ENCODE assay signal across 19 cellular contexts in the genomic region with DNA sequence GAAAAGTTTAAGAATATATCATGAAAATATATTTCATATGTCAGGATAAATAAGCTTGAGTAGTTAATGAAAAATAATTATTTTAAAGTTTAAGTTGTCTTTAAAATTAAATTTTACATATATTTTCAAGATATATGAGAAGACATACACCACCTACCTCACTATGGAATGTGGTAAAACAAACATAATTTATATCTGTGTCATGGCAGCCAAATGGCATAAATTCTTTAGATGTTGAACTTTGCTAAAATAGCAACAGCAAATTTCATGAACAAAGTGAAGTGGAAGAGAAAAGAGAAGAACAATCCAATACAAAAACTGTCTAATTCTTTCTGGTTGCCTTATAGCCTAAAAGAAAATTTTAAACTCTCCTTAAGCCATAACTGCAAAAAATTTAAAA. TPM values are rescaled to one million over a fixed set of nuclear protein-coding genes. Genes with fewer than 3 reads are reported as not detected.
A peak's percentile ranks its signal among the peaks of the same experiment; 100 is the strongest.
DNase-seq lines count a peak whose midpoint lies in the region; ATAC-seq and TF ChIP-seq lines count a peak whose summit lies in the region.
"Had no signal": no experiment of that assay in that cellular context is flagged by ENCODE, and none has a peak within 500 bp of the region (broad histone marks: within the 10 kb centered on the region; RNA-seq: fewer than 3 reads in every experiment).

No MANE protein-coding gene starts in this region.

- H3K27ac Mint-ChIP-seq in osteocyte (ENCODE audit: unreplicated experiment) = peak overlapping the region; percentile 63
- H3K27ac Mint-ChIP-seq: CD4-positive, alpha-beta memory T cell had no signal

- peaks cover 25% of the 10 kb centered on the region for H3K4me1 Mint-ChIP-seq in osteocyte (ENCODE audit: unreplicated experiment)
- H3K4me1 Mint-ChIP-seq: CD4-positive, alpha-beta memory T cell had no signal

- no peak for TF ChIP-seq CTCF in PC-3 (conservative IDR thresholded peaks at IDR 0.05; ENCODE audit: low read depth, low read length)
- TF ChIP-seq CTCF in choroid plexus epithelial cell (conservative IDR thresholded peaks at IDR 0.05; ENCODE audit: low read depth, low read length) = no peak
- TF ChIP-seq CTCF in osteocyte (IDR thresholded peaks at IDR 0.05) = no peak
- no peak for TF ChIP-seq CTCF in thyroid gland (IDR thresholded peaks at IDR 0.05)

- peak overlapping the region; percentile 53 for H3K4me2 ChIP-seq in PC-3 (ENCODE audit: low read length)
- H3K4me2 ChIP-seq: BLaER1 treated with 17β-estradiol and CSF1 and Interleukin-3, amounts not matched to agents 10 nM and 100 nM had no signal

- peaks cover 4% of the 10 kb centered on the region for H3K36me3 Mint-ChIP-seq in osteocyte (ENCODE audit: unreplicated experiment)
- H3K36me3 Mint-ChIP-seq: CD4-positive, alpha-beta memory T cell had no signal

- H3K27me3 ChIP-seq in PC-3 (ENCODE audit: low read length) (no peaks in the 10 kb centered on the region), thyroid gland (no peaks in the 10 kb centered on the region)
- H3K27me3 ChIP-seq: BLaER1 treated with 17β-estradiol and CSF1 and Interleukin-3, amounts not matched to agents 10 nM and 100 nM; SJSA1 had no signal

- no peak overlapping the region for H3K9ac ChIP-seq in PC-3 (ENCODE audit: low read length)
- H3K9ac ChIP-seq: BLaER1 treated with 17β-estradiol and CSF1 and Interleukin-3, amounts not matched to agents 10 nM and 100 nM had no signal

- DNase-seq in ELR (ENCODE audit: low read depth) = peak; percentile 23
- DNase-seq in PC-3 = peak; percentile 46
- DNase-seq in choroid plexus epithelial cell (ENCODE audit: low read depth) = peak; percentile 21
- DNase-seq in osteocyte (ENCODE audit: extremely low spot score, unreplicated experiment) = no peak
- no peak for DNase-seq in stimulated activated CD4-positive, alpha-beta T cell treated with anti-CD3 and anti-CD28 coated beads, Interleukin-12 subunit alpha, Interleukin-12 subunit beta, amount 100 ng/mL, for 4 hours
- DNase-seq in thyroid gland = no peak
- no peak for DNase-seq in DMS53 (lab: John Stamatoyannopoulos, UW)
- no peak for DNase-seq in NCI-H1694 (lab: John Stamatoyannopoulos, UW)
- DNase-seq: CD4-positive, alpha-beta memory T cell; GF-D8; KBM-7; NCI-H1092 treated with DMSO at 0.1 percent for 48 hours; NCI-H146; NCI-H2029 treated with DMSO at 0.1 percent for 48 hours; NCI-H226; NCI-H510A treated with DMSO at 0.1 percent for 48 hours; NCI-H748 treated with DMSO at 0.1 percent for 48 hours had no signal

- no peak overlapping the region for H3K27ac ChIP-seq in PC-3 (ENCODE audit: low read length)
- H3K27ac ChIP-seq in thyroid gland = no peak overlapping the region
- H3K27ac ChIP-seq: BLaER1 treated with 17β-estradiol and CSF1 and Interleukin-3, amounts not matched to agents 10 nM and 100 nM; SJSA1 had no signal

- H3K79me2 ChIP-seq in PC-3 (ENCODE audit: low read length) = no peaks in the 10 kb centered on the region

- H3K4me3 Mint-ChIP-seq in osteocyte (ENCODE audit: unreplicated experiment) = no peak overlapping the region
- H3K4me3 Mint-ChIP-seq: CD4-positive, alpha-beta memory T cell had no signal

- H3K9me3 ChIP-seq in PC-3 (ENCODE audit: low read length) = no peaks in the 10 kb centered on the region
- H3K9me3 ChIP-seq in thyroid gland = no peaks in the 10 kb centered on the region
- H3K9me3 ChIP-seq: SJSA1 had no signal

- H4K20me1 ChIP-seq in PC-3 (ENCODE audit: low read length) = no peaks in the 10 kb centered on the region
- H4K20me1 ChIP-seq: BLaER1 treated with 17β-estradiol and CSF1 and Interleukin-3, amounts not matched to agents 10 nM and 100 nM had no signal

- H3K4me1 ChIP-seq in PC-3 (ENCODE audit: insufficient read depth, low read length) (peaks cover 12% of the 10 kb centered on the region), thyroid gland (peaks cover 0 to 10% of the 10 kb centered on the region in 2 donors)
- H3K4me1 ChIP-seq: BLaER1 treated with 17β-estradiol and CSF1 and Interleukin-3, amounts not matched to agents 10 nM and 100 nM had no signal

- CTCF ChIA-PET in PC-3 (lab: Charles Lee) = no interaction called here

- no peaks in the 10 kb centered on the region for H3F3A ChIP-seq in PC-3 (ENCODE audit: low read length, unreplicated experiment)

- H3K9me2 ChIP-seq in PC-3 (replicated peaks; ENCODE audit: low read length) = no peaks in the 10 kb centered on the region

- H3K36me3 ChIP-seq in PC-3 (ENCODE audit: low read depth, low read length) (no peaks in the 10 kb centered on the region), thyroid gland (no peaks in the 10 kb centered on the region)
- H3K36me3 ChIP-seq: SJSA1 had no signal

- intact Hi-C loops in PC-3 (cut with micrococcal nuclease) (no loop called here), thyroid gland (cut with DNase I) (no loop called here)

- POLR2A ChIA-PET in PC-3 (lab: Charles Lee; ENCODE audit: unreplicated experiment) = no interaction called here

- ATAC-seq in PC-3 = no peak

- H2AFZ ChIP-seq in PC-3 (ENCODE audit: low read length) = no peak overlapping the region

- H3K27me3 Mint-ChIP-seq in osteocyte (ENCODE audit: unreplicated experiment) = no peaks in the 10 kb centered on the region
- H3K27me3 Mint-ChIP-seq: CD4-positive, alpha-beta memory T cell had no signal

- H3K4me3 ChIP-seq in PC-3 (ENCODE audit: low read length) (no peak overlapping the region), choroid plexus epithelial cell (ENCODE audit: low read depth, low read length) (no peak overlapping the region), thyroid gland (replicated peaks in 1 of 3) (no peak overlapping the region)
- H3K4me3 ChIP-seq: BLaER1 treated with 17β-estradiol and CSF1 and Interleukin-3, amounts not matched to agents 10 nM and 100 nM; SJSA1 had no signal

- no TSS peak for BruUV-seq in PC-3 (replicated peaks; lab: Mats Ljungman, UMichigan)

- TF ChIP-seq POLR2A in thyroid gland (IDR thresholded peaks at IDR 0.05) = no peak

- H3K9me3 Mint-ChIP-seq in osteocyte (ENCODE audit: unreplicated experiment) = peaks cover 12% of the 10 kb centered on the region
- H3K9me3 Mint-ChIP-seq: CD4-positive, alpha-beta memory T cell had no signal

RNA-seq across cellular contexts. Expression of a gene that starts 39.6 kb away (rescaled TPM):
- total RNA-seq in PC-3 (2014; rRNA removed) (not detected in 2 replicates), osteocyte (7.9 and 8.4 TPM in 2 replicates), thyroid gland (100 to 1,000 TPM in 1 of 4 donors, 10 to 100 TPM in 3; 25.4 to 137 (median 35.3) TPM)
- total RNA-seq: CD4-positive, alpha-beta memory T cell had no signal

Comparison
In these comparisons a context has a peak if more than half of its experiments do, and no peak if none do; other contexts are left out.
1. DNase-seq: peak in ELR (single experiment), PC-3 (single experiment) and choroid plexus epithelial cell (single experiment); none in osteocyte (single experiment), stimulated activated CD4-positive, alpha-beta T cell treated with anti-CD3 and anti-CD28 coated beads, Interleukin-12 subunit alpha, Interleukin-12 subunit beta, amount 100 ng/mL, for 4 hours (single experiment), thyroid gland (0 of 2), DMS53 (single experiment) and NCI-H1694 (single experiment).